ENCODE assay signal across 12 cellular contexts in the genomic region with DNA sequence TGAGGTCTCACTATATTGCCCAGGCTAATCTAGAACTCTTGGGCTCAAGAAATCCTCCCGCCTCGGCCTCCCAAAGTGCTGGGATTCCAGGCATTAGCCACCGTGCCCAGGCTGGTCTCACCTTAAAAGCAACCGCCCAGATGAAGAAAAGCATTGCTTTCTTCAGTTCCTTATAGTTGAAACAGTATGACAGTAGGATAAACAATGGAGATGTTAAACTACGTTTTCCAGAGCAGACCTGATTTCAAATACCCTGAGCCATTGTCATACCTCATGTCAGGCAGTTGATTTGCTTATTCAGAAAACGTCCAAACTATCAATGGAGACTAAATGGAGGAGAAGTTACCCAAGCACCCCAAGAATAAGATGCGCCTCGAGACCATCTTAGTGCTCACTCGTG. TPM values are rescaled to one million over a fixed set of nuclear protein-coding genes. Genes with fewer than 3 reads are reported as not detected.
DNase-seq lines count a peak whose midpoint lies in the region; ATAC-seq and TF ChIP-seq lines count a peak whose summit lies in the region.
"Had no signal": no experiment of that assay in that cellular context is flagged by ENCODE, and none has a peak within 500 bp of the region (broad histone marks: within the 10 kb centered on the region; RNA-seq: fewer than 3 reads in every experiment).

No MANE protein-coding gene starts in this region.

- no peak overlapping the region for H3K27ac ChIP-seq in osteoblast (ENCODE audit: low read depth, low read length)
- H3K27ac ChIP-seq: suprapubic skin had no signal

- ATAC-seq in GM18498 (IDR thresholded peaks at IDR 0.05; ENCODE audit: unreplicated experiment) (peak; percentile 5), GM21447 (IDR thresholded peaks at IDR 0.05; ENCODE audit: unreplicated experiment) (peak; percentile 15), GM21381 (IDR thresholded peaks at IDR 0.05; ENCODE audit: unreplicated experiment) (no peak)

- peaks cover 6% of the 10 kb centered on the region for H3K27me3 Mint-ChIP-seq in activated T-helper 1 cell treated with anti-CD3 and anti-CD28 coated beads, Interleukin-12 subunit alpha, Interleukin-12 subunit beta, Interleukin-2, Interleukin-4 antibody, amounts not matched to agents 30 ng/mL and 10 ng/mL and 1 ng/mL, durations not matched to agents 14 hours and 24 hours and 36 hours (ENCODE audit: insufficient read depth)

- no peak overlapping the region for H3K4me2 ChIP-seq in osteoblast (ENCODE audit: insufficient read depth, low read length)

- DNase-seq in NAMALWA (ENCODE audit: low spot score), result peak; percentile 57
- peak; percentile 14 for DNase-seq in osteoblast (ENCODE audit: insufficient read length, low spot score, missing footprints)
- no peak for DNase-seq in retina
- no peak for DNase-seq in activated T-helper 1 cell treated with anti-CD3 and anti-CD28 coated beads, Interleukin-12 subunit alpha, Interleukin-12 subunit beta, Interleukin-2, Interleukin-4 antibody, amounts not matched to agents 30 ng/mL and 10 ng/mL and 1 ng/mL, durations not matched to agents 14 hours and 24 hours and 36 hours (ENCODE audit: low spot score)
- DNase-seq: COR-L47, mesendoderm, NCI-H1436 treated with DMSO at 0.1 percent for 48 hours, NCI-H526 treated with DMSO at 0.1 percent for 48 hours had no signal

- no peak for TF ChIP-seq CTCF in osteoblast (IDR thresholded peaks at IDR 0.05; ENCODE audit: extremely low read depth, low read depth, low read length)

- H4K20me1 ChIP-seq in osteoblast (ENCODE audit: insufficient read depth, low read length), result no peaks in the 10 kb centered on the region

- no peaks in the 10 kb centered on the region for H3K9me3 ChIP-seq in osteoblast (ENCODE audit: low read depth, low read length)
- H3K9me3 ChIP-seq: suprapubic skin had no signal

- no peaks in the 10 kb centered on the region for H3K27me3 ChIP-seq in osteoblast (ENCODE audit: insufficient read depth, low read length)
- H3K27me3 ChIP-seq: suprapubic skin had no signal

- intact Hi-C loops in activated T-helper 1 cell treated with anti-CD3 and anti-CD28 coated beads, Interleukin-12 subunit alpha, Interleukin-12 subunit beta, Interleukin-2, Interleukin-4 antibody, amounts not matched to agents 30 ng/mL and 10 ng/mL and 1 ng/mL, durations not matched to agents 14 hours and 24 hours and 36 hours (cut with micrococcal nuclease), result no loop called here

- no peaks in the 10 kb centered on the region for H3K9me3 Mint-ChIP-seq in activated T-helper 1 cell treated with anti-CD3 and anti-CD28 coated beads, Interleukin-12 subunit alpha, Interleukin-12 subunit beta, Interleukin-2, Interleukin-4 antibody, amounts not matched to agents 30 ng/mL and 10 ng/mL and 1 ng/mL, durations not matched to agents 14 hours and 24 hours and 36 hours

- no peak overlapping the region for H2AFZ ChIP-seq in osteoblast (ENCODE audit: low read length)

- no peak overlapping the region for H3K4me3 ChIP-seq in osteoblast (ENCODE audit: insufficient read depth, low read length)

- peaks cover 18% of the 10 kb centered on the region for H3K4me1 Mint-ChIP-seq in activated T-helper 1 cell treated with anti-CD3 and anti-CD28 coated beads, Interleukin-12 subunit alpha, Interleukin-12 subunit beta, Interleukin-2, Interleukin-4 antibody, amounts not matched to agents 30 ng/mL and 10 ng/mL and 1 ng/mL, durations not matched to agents 14 hours and 24 hours and 36 hours (ENCODE audit: low read depth)

- H3K36me3 ChIP-seq in osteoblast (ENCODE audit: insufficient read depth, low read length), result no peaks in the 10 kb centered on the region
- H3K36me3 ChIP-seq: suprapubic skin had no signal

- H3K79me2 ChIP-seq in osteoblast (ENCODE audit: insufficient read depth, low read length), result no peaks in the 10 kb centered on the region

- H3K4me1 ChIP-seq in osteoblast (ENCODE audit: insufficient read depth, low read length), result no peaks in the 10 kb centered on the region
- H3K4me1 ChIP-seq: suprapubic skin had no signal

- H3K27ac Mint-ChIP-seq in activated T-helper 1 cell treated with anti-CD3 and anti-CD28 coated beads, Interleukin-12 subunit alpha, Interleukin-12 subunit beta, Interleukin-2, Interleukin-4 antibody, amounts not matched to agents 30 ng/mL and 10 ng/mL and 1 ng/mL, durations not matched to agents 14 hours and 24 hours and 36 hours, result no peak overlapping the region

- no peak overlapping the region for H3K4me3 Mint-ChIP-seq in activated T-helper 1 cell treated with anti-CD3 and anti-CD28 coated beads, Interleukin-12 subunit alpha, Interleukin-12 subunit beta, Interleukin-2, Interleukin-4 antibody, amounts not matched to agents 30 ng/mL and 10 ng/mL and 1 ng/mL, durations not matched to agents 14 hours and 24 hours and 36 hours

- no peaks in the 10 kb centered on the region for H3K36me3 Mint-ChIP-seq in activated T-helper 1 cell treated with anti-CD3 and anti-CD28 coated beads, Interleukin-12 subunit alpha, Interleukin-12 subunit beta, Interleukin-2, Interleukin-4 antibody, amounts not matched to agents 30 ng/mL and 10 ng/mL and 1 ng/mL, durations not matched to agents 14 hours and 24 hours and 36 hours (ENCODE audit: low read depth)

RNA-seq across cellular contexts. Expression of gene TMEM131L, which starts 26.3 kb away (rescaled TPM):
- total RNA-seq in osteoblast, result 8.3 and 9.0 TPM in 2 replicates
- 39.5 and 42.2 TPM in 2 replicates for total RNA-seq in activated T-helper 1 cell treated with anti-CD3 and anti-CD28 coated beads, Interleukin-12 subunit alpha, Interleukin-12 subunit beta, Interleukin-2, Interleukin-4 antibody, amounts not matched to agents 30 ng/mL and 10 ng/mL and 1 ng/mL, durations not matched to agents 14 hours and 24 hours and 36 hours

Comparison
In these comparisons a context has a peak if more than half of its experiments do, and no peak if none do; other contexts are left out.
1. DNase-seq: peak in NAMALWA (single experiment) and osteoblast (single experiment); none in retina (single experiment) and activated T-helper 1 cell treated with anti-CD3 and anti-CD28 coated beads, Interleukin-12 subunit alpha, Interleukin-12 subunit beta, Interleukin-2, Interleukin-4 antibody, amounts not matched to agents 30 ng/mL and 10 ng/mL and 1 ng/mL, durations not matched to agents 14 hours and 24 hours and 36 hours (single experiment).